ENCODE assay signal across 29 cellular contexts in the genomic region with DNA sequence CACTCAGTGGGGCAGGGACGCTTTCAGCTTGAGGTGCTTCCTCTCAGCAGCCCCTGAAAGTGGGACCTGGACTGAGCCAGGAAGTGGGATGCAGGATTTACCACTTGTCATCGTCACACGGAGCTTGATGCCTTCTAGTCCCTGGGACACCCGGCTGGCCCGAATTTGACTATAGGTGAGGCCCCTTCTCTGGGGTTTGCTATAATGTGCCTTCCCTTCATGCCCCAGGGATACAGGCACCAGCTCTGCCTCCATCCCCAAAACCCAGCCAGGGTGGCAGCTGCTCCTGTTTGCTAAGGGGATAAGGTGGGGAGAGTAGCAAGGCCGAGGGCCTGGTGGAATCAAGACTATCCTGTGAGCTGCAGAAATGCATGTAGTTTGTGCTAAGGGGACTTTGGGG.
"Had no signal": no experiment of that assay in that cellular context is flagged by ENCODE, and none has a peak within 500 bp of the region (broad histone marks: within the 10 kb centered on the region; RNA-seq: fewer than 3 reads in every experiment).

No MANE protein-coding gene starts in this region.

- H3K27me3 Mint-ChIP-seq: activated CD4-positive, alpha-beta memory T cell treated with anti-CD3 and anti-CD28 coated beads, Interleukin-2, amount 10 ng/mL, durations not matched to agents 7 days and 5 days; activated CD4-positive, alpha-beta T cell treated with anti-CD3 and anti-CD28 coated beads, Interleukin-2, amount 10 ng/mL, durations not matched to agents 7 days and 5 days; activated naive CD4-positive, alpha-beta T cell treated with anti-CD3 and anti-CD28 coated beads, Interleukin-2, amount 10 ng/mL, durations not matched to agents 7 days and 5 days; activated naive CD8-positive, alpha-beta T cell treated with anti-CD3 and anti-CD28 coated beads, Interleukin-2, amount 10 ng/mL, durations not matched to agents 7 days and 5 days; activated T-cell treated with anti-CD3 and anti-CD28 coated beads, Interleukin-2, amount 50 U/mL, for 24 hours; central memory CD8-positive, alpha-beta T cell had no signal

- H3K27ac Mint-ChIP-seq: activated CD4-positive, alpha-beta memory T cell treated with anti-CD3 and anti-CD28 coated beads, Interleukin-2, amount 10 ng/mL, durations not matched to agents 7 days and 5 days; activated CD4-positive, alpha-beta T cell treated with anti-CD3 and anti-CD28 coated beads, Interleukin-2, amount 10 ng/mL, durations not matched to agents 7 days and 5 days; activated naive CD4-positive, alpha-beta T cell treated with anti-CD3 and anti-CD28 coated beads, Interleukin-2, amount 10 ng/mL, durations not matched to agents 7 days and 5 days; activated naive CD4-positive, alpha-beta T cell treated with anti-CD3 and anti-CD28 coated beads, Interleukin-2, amount 50 U/mL, for 72 hours; activated naive CD8-positive, alpha-beta T cell treated with anti-CD3 and anti-CD28 coated beads, Interleukin-2, amount 10 ng/mL, durations not matched to agents 7 days and 5 days; activated T-cell treated with anti-CD3 and anti-CD28 coated beads, Interleukin-2, amount 50 U/mL, for 24 hours; activated T-cell treated with anti-CD3 and anti-CD28 coated beads, Interleukin-2, amount 50 U/mL, for 72 hours; effector memory CD8-positive, alpha-beta T cell; WTC11 had no signal

- DNase-seq: activated CD4-positive, alpha-beta memory T cell treated with anti-CD3 and anti-CD28 coated beads, Interleukin-2, amount 10 ng/mL, durations not matched to agents 7 days and 5 days; activated CD4-positive, alpha-beta T cell treated with anti-CD3 and anti-CD28 coated beads for 1 hour; activated CD4-positive, alpha-beta T cell treated with anti-CD3 and anti-CD28 coated beads for 4 hours; activated CD4-positive, alpha-beta T cell treated with anti-CD3 and anti-CD28 coated beads, Interleukin-2, amount 10 ng/mL, durations not matched to agents 7 days and 5 days; activated CD4-positive, alpha-beta T cell treated with anti-CD3 and anti-CD28 coated beads, Interleukin-2, amount 50 U/mL, for 4 hours; activated CD8-positive, alpha-beta memory T cell treated with anti-CD3 and anti-CD28 coated beads, Interleukin-2, amount 50 U/mL, for 48 hours; activated gamma-delta T cell; activated naive CD4-positive, alpha-beta T cell; activated naive CD4-positive, alpha-beta T cell treated with anti-CD3 and anti-CD28 coated beads, Interleukin-2, amount 10 ng/mL, durations not matched to agents 7 days and 5 days; activated naive CD8-positive, alpha-beta T cell treated with anti-CD3 and anti-CD28 coated beads, Interleukin-2, amount 10 ng/mL, durations not matched to agents 7 days and 5 days; activated T-cell treated with anti-CD3 and anti-CD28 coated beads for 4 hours; activated T-cell treated with anti-CD3 and anti-CD28 coated beads, Interleukin-2, amount 50 U/mL, for 24 hours; activated T-cell treated with anti-CD3 and anti-CD28 coated beads, Interleukin-2, amount 50 U/mL, for 72 hours; cortex of kidney; dermis blood vessel endothelial cell; effector CD4-positive, alpha-beta T cell; effector memory CD8-positive, alpha-beta T cell; erythroblast; foreskin keratinocyte; gastrocnemius medialis; T-helper 2 cell had no signal

- H3K4me1 Mint-ChIP-seq: activated CD4-positive, alpha-beta memory T cell treated with anti-CD3 and anti-CD28 coated beads, Interleukin-2, amount 10 ng/mL, durations not matched to agents 7 days and 5 days; activated CD4-positive, alpha-beta T cell treated with anti-CD3 and anti-CD28 coated beads, Interleukin-2, amount 10 ng/mL, durations not matched to agents 7 days and 5 days; activated naive CD4-positive, alpha-beta T cell treated with anti-CD3 and anti-CD28 coated beads, Interleukin-2, amount 10 ng/mL, durations not matched to agents 7 days and 5 days; activated naive CD8-positive, alpha-beta T cell treated with anti-CD3 and anti-CD28 coated beads, Interleukin-2, amount 10 ng/mL, durations not matched to agents 7 days and 5 days; central memory CD8-positive, alpha-beta T cell; WTC11 had no signal

- ATAC-seq: activated naive CD4-positive, alpha-beta T cell treated with anti-CD3 and anti-CD28 coated beads, Interleukin-2, amount 50 U/mL, for 72 hours; activated T-cell treated with anti-CD3 and anti-CD28 coated beads, Interleukin-2, amount 50 U/mL, for 72 hours; effector memory CD8-positive, alpha-beta T cell; foreskin keratinocyte; gastrocnemius medialis; WTC11 had no signal

- H3K27ac ChIP-seq: ascending aorta, breast epithelium, cardiac muscle cell, esophagus muscularis mucosa, foreskin keratinocyte, gastrocnemius medialis had no signal

- H3K36me3 Mint-ChIP-seq: activated naive CD4-positive, alpha-beta T cell treated with anti-CD3 and anti-CD28 coated beads, Interleukin-2, amount 10 ng/mL, durations not matched to agents 7 days and 5 days; activated naive CD4-positive, alpha-beta T cell treated with anti-CD3 and anti-CD28 coated beads, Interleukin-2, amount 50 U/mL, for 72 hours; activated naive CD8-positive, alpha-beta T cell treated with anti-CD3 and anti-CD28 coated beads, Interleukin-2, amount 10 ng/mL, durations not matched to agents 7 days and 5 days; brain had no signal

- H3K9me3 Mint-ChIP-seq: activated CD4-positive, alpha-beta T cell treated with anti-CD3 and anti-CD28 coated beads, Interleukin-2, amount 10 ng/mL, durations not matched to agents 7 days and 5 days; activated naive CD4-positive, alpha-beta T cell treated with anti-CD3 and anti-CD28 coated beads, Interleukin-2, amount 10 ng/mL, durations not matched to agents 7 days and 5 days; activated naive CD4-positive, alpha-beta T cell treated with anti-CD3 and anti-CD28 coated beads, Interleukin-2, amount 50 U/mL, for 72 hours; activated naive CD8-positive, alpha-beta T cell treated with anti-CD3 and anti-CD28 coated beads, Interleukin-2, amount 10 ng/mL, durations not matched to agents 7 days and 5 days; activated T-cell treated with anti-CD3 and anti-CD28 coated beads, Interleukin-2, amount 50 U/mL, for 24 hours; activated T-cell treated with anti-CD3 and anti-CD28 coated beads, Interleukin-2, amount 50 U/mL, for 72 hours; central memory CD8-positive, alpha-beta T cell; effector memory CD8-positive, alpha-beta T cell had no signal

- H3K4me3 Mint-ChIP-seq: activated CD4-positive, alpha-beta memory T cell treated with anti-CD3 and anti-CD28 coated beads, Interleukin-2, amount 10 ng/mL, durations not matched to agents 7 days and 5 days; activated CD4-positive, alpha-beta T cell treated with anti-CD3 and anti-CD28 coated beads, Interleukin-2, amount 10 ng/mL, durations not matched to agents 7 days and 5 days; activated naive CD4-positive, alpha-beta T cell treated with anti-CD3 and anti-CD28 coated beads, Interleukin-2, amount 10 ng/mL, durations not matched to agents 7 days and 5 days; activated naive CD8-positive, alpha-beta T cell treated with anti-CD3 and anti-CD28 coated beads, Interleukin-2, amount 10 ng/mL, durations not matched to agents 7 days and 5 days; activated T-cell treated with anti-CD3 and anti-CD28 coated beads, Interleukin-2, amount 50 U/mL, for 24 hours; activated T-cell treated with anti-CD3 and anti-CD28 coated beads, Interleukin-2, amount 50 U/mL, for 72 hours; brain; central memory CD8-positive, alpha-beta T cell; effector memory CD8-positive, alpha-beta T cell; WTC11 had no signal
